In the genomic region with DNA sequence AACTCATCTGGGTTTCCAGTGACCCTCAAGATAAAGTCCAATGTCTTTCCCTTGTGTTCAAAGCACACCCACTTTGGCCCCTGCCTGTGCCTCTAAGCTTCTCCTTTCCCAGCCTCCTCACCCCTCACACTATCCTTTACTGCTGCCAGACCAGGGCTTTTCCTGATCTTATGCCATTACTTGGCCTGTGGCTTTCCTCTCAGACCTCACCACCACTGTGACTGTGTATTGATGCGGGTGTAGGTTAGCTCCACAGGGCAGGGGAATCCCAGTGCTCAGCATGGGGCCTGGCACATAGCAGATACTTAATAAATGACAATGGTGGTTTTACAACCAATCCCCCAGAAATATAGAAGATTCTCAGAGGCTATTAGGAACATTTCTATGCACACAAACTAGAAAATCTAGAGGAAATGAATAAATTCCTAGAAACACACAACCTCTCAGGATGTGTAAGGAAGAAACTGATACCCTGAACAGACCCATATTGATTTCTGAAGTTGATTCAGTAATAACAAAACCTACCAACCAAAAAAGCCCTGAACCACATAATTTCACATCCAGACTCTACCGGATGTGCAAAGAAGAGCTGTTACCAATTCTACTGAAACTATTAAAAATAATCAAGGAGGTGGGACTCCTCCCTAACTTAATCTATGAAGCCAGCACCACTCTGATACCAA, we compare ENCODE assay signal across 9 cellular contexts.
DNase-seq lines count a peak whose midpoint lies in the region; ATAC-seq and TF ChIP-seq lines count a peak whose summit lies in the region.
"Had no signal": no experiment of that assay in that cellular context is flagged by ENCODE, and none has a peak within 500 bp of the region (broad histone marks: within the 10 kb centered on the region; RNA-seq: fewer than 3 reads in every experiment).

No MANE protein-coding gene starts in this region.

- H3K4me3 ChIP-seq in heart right ventricle: no peak overlapping the region

- H3K4me1 ChIP-seq in heart right ventricle: no peaks in the 10 kb centered on the region

- 81 to 82% methylated on average over 2 of the region's 2 CpGs for WGBS in heart right ventricle, 2 donors

- no peak for DNase-seq in activated naive CD8-positive, alpha-beta T cell treated with anti-CD3 and anti-CD28 coated beads, Interleukin-2, amount 50 U/mL, for 24 hours
- DNase-seq in NCI-H1105 treated with DMSO at 0.1 percent for 48 hours (lab: John Stamatoyannopoulos, UW) (no peak), nephron progenitor cell (no peak), heart right ventricle (no peak)
- DNase-seq: Kasumi-1 had no signal

- ATAC-seq in GM18870 (IDR thresholded peaks at IDR 0.05; ENCODE audit: unreplicated experiment) (peak; percentile 93), GM21423 (IDR thresholded peaks at IDR 0.05; ENCODE audit: unreplicated experiment) (peak; percentile 74), HG03064 (IDR thresholded peaks at IDR 0.05; ENCODE audit: low read depth, unreplicated experiment) (peak; percentile 58), heart right ventricle (no peak)
- ATAC-seq in activated naive CD8-positive, alpha-beta T cell treated with anti-CD3 and anti-CD28 coated beads, Interleukin-2, amount 50 U/mL, for 24 hours: peak; percentile 72
- ATAC-seq: sciatic nerve had no signal

- intact Hi-C loops in heart right ventricle (cut with DNase I): no loop called here

- H3K36me3 Mint-ChIP-seq in activated naive CD8-positive, alpha-beta T cell treated with anti-CD3 and anti-CD28 coated beads, Interleukin-2, amount 50 U/mL, for 24 hours (ENCODE audit: low read depth): no peaks in the 10 kb centered on the region
- no peaks in the 10 kb centered on the region for H3K36me3 Mint-ChIP-seq in nephron progenitor cell (ENCODE audit: low read depth)

- peaks cover 15% of the 10 kb centered on the region for H3K27me3 Mint-ChIP-seq in activated naive CD8-positive, alpha-beta T cell treated with anti-CD3 and anti-CD28 coated beads, Interleukin-2, amount 50 U/mL, for 24 hours
- no peaks in the 10 kb centered on the region for H3K27me3 Mint-ChIP-seq in nephron progenitor cell (ENCODE audit: low read depth, poor library complexity)

- no peak overlapping the region for H3K4me3 Mint-ChIP-seq in activated naive CD8-positive, alpha-beta T cell treated with anti-CD3 and anti-CD28 coated beads, Interleukin-2, amount 50 U/mL, for 24 hours
- no peak overlapping the region for H3K4me3 Mint-ChIP-seq in nephron progenitor cell

- no peaks in the 10 kb centered on the region for H3K9me3 Mint-ChIP-seq in activated naive CD8-positive, alpha-beta T cell treated with anti-CD3 and anti-CD28 coated beads, Interleukin-2, amount 50 U/mL, for 24 hours
- H3K9me3 Mint-ChIP-seq in nephron progenitor cell: no peaks in the 10 kb centered on the region

- no peaks in the 10 kb centered on the region for H3K4me1 Mint-ChIP-seq in activated naive CD8-positive, alpha-beta T cell treated with anti-CD3 and anti-CD28 coated beads, Interleukin-2, amount 50 U/mL, for 24 hours
- no peaks in the 10 kb centered on the region for H3K4me1 Mint-ChIP-seq in nephron progenitor cell

- no peak overlapping the region for H3K27ac Mint-ChIP-seq in activated naive CD8-positive, alpha-beta T cell treated with anti-CD3 and anti-CD28 coated beads, Interleukin-2, amount 50 U/mL, for 24 hours
- H3K27ac Mint-ChIP-seq in nephron progenitor cell: no peak overlapping the region

- no peaks in the 10 kb centered on the region for H3K36me3 ChIP-seq in heart right ventricle

- no peak overlapping the region for H3K27ac ChIP-seq in heart right ventricle

- no peak for TF ChIP-seq CTCF in nephron progenitor cell (IDR thresholded peaks at IDR 0.05)
- TF ChIP-seq CTCF in heart right ventricle (IDR thresholded peaks at IDR 0.05): no peak

- H3K27me3 ChIP-seq in heart right ventricle: no peaks in the 10 kb centered on the region

- no peaks in the 10 kb centered on the region for H3K9me3 ChIP-seq in heart right ventricle

Comparison
In these comparisons a context has a peak if more than half of its experiments do, and no peak if none do; other contexts are left out.
1. ATAC-seq: peak in GM18870 (single experiment), GM21423 (single experiment), HG03064 (single experiment) and activated naive CD8-positive, alpha-beta T cell treated with anti-CD3 and anti-CD28 coated beads, Interleukin-2, amount 50 U/mL, for 24 hours (single experiment); none in heart right ventricle (0 of 8).